8 cellular contexts compared by ENCODE assay signal in the genomic region with DNA sequence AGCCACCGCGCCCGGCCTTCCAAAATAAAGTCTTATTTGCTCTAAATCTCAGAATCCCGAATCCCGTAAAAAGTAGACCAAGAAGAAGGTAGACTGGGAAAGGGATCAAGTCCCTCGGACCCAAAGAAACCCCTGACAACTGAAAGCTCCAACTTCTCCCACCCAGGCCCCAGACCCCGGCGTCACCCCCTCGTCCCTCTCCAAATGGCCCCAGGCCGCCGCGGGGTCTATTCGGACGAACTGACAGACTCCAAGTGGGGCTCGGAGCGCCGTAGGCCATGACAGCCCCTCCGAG. TPM values are rescaled to one million over a fixed set of nuclear protein-coding genes. Genes with fewer than 3 reads are reported as not detected.
DNase-seq lines count a peak whose midpoint lies in the region; ATAC-seq, FAIRE-seq and TF ChIP-seq lines count a peak whose summit lies in the region.

No MANE protein-coding gene starts in this region.

- H3K4me1 ChIP-seq in SJSA1 (replicated peaks): peaks cover 23% of the 10 kb centered on the region
- H3K4me1 ChIP-seq in sigmoid colon: peaks cover 0 to 51% (median 40%) of the 10 kb centered on the region in 4 donors

- ATAC-seq in GM21423 (IDR thresholded peaks at IDR 0.05; ENCODE audit: unreplicated experiment): no peak

- H3K9me3 ChIP-seq in SJSA1 (replicated peaks) (no peaks in the 10 kb centered on the region), sigmoid colon (no peaks in the 10 kb centered on the region)

- no peak for FAIRE-seq in D721Med (lab: Jason Lieb, UNC)

- peak overlapping the region; percentile 83 for H3K4me3 ChIP-seq in GM12875 (ENCODE audit: low read depth, low read length)
- peak overlapping the region; percentile 80 for H3K4me3 ChIP-seq in SJSA1
- H3K4me3 ChIP-seq in fibroblast of mammary gland (ENCODE audit: control insufficient read depth, low read depth, low read length): peak overlapping the region; percentile 94
- H3K4me3 ChIP-seq in sigmoid colon: peak overlapping the region; percentile 69 to 90 (median 82)

- 0% methylated on average over 18 of the region's 18 CpGs for WGBS in sigmoid colon, 2 donors

- intact Hi-C loops in sigmoid colon (cut with DNase I): no loop called here

- TF ChIP-seq EP300 in sigmoid colon (IDR thresholded peaks at IDR 0.05): no peak

- TF ChIP-seq CTCF in GM12875 (IDR thresholded peaks at IDR 0.05; ENCODE audit: borderline replicate concordance, insufficient read depth, low read depth, low read length) (no peak), fibroblast of mammary gland (conservative IDR thresholded peaks at IDR 0.05; ENCODE audit: control insufficient read depth, insufficient read depth, low read depth, low read length) (no peak), sigmoid colon (IDR thresholded peaks at IDR 0.05) (no peak), D721Med (IDR thresholded peaks at IDR 0.05; ENCODE audit: insufficient read depth, missing control alignments) (no peak)

- H3K36me3 ChIP-seq in SJSA1 (peaks cover 47% of the 10 kb centered on the region), sigmoid colon (no peaks in the 10 kb centered on the region)

- DNase-seq in SJSA1 (ENCODE audit: low read depth in 1 of 2, low spot score in 2 of 2) (peak in 1 of 2 experiments; percentile 69), fibroblast of mammary gland (ENCODE audit: low read depth) (no peak), sigmoid colon (no peak), COLO829 (ENCODE audit: low spot score) (no peak), D721Med (ENCODE audit: insufficient read length, low spot score) (no peak), NCI-H524 treated with DMSO at 0.1 percent for 48 hours (lab: John Stamatoyannopoulos, UW) (no peak)

- H3K27me3 ChIP-seq in SJSA1 (replicated peaks) (no peaks in the 10 kb centered on the region), sigmoid colon (no peaks in the 10 kb centered on the region)

- peak overlapping the region; percentile 95 for H3K27ac ChIP-seq in SJSA1
- peak overlapping the region; percentile 89 to 94 (median 90) for H3K27ac ChIP-seq in sigmoid colon

- no peak for TF ChIP-seq POLR2A in sigmoid colon (IDR thresholded peaks at IDR 0.05)

RNA-seq across cellular contexts. Expression of gene DDX39A, which starts 0.5 kb away (rescaled TPM):
- 222 and 278 TPM in 2 replicates for total RNA-seq in SJSA1 (2014; rRNA removed; shearing (Covaris generic))
- 10 to 100 TPM; 37.8 to 43.8 (median 42.0) TPM for total RNA-seq in sigmoid colon
- 100 to 1,000 TPM in 1 of 3 donors, 10 to 100 TPM in 2; 40.2 to 161 (median 45.3) TPM for polyA plus RNA-seq in sigmoid colon

RNA-seq across cellular contexts. Expression of gene PKN1, which starts 14.4 kb away (rescaled TPM):
- total RNA-seq in SJSA1 (2014; rRNA removed; shearing (Covaris generic)): 75.2 and 79.7 TPM in 2 replicates
- total RNA-seq in sigmoid colon: 100 to 1,000 TPM in 1 of 4 donors, 10 to 100 TPM in 3; 79.2 to 126 (median 84.6) TPM
- polyA plus RNA-seq in sigmoid colon: 10 to 100 TPM; 20.8 to 54.8 (median 28.2) TPM

RNA-seq across cellular contexts. Expression of gene ADGRE5, which starts 37.4 kb away (rescaled TPM):
- total RNA-seq in SJSA1 (2014; rRNA removed; shearing (Covaris generic)): 25.6 and 46.7 TPM in 2 replicates
- total RNA-seq in sigmoid colon: 10 to 100 TPM; 23.7 to 63.1 (median 34.1) TPM
- 100 to 1,000 TPM in 1 of 3 donors, 10 to 100 TPM in 2; 12.0 to 111 (median 29.8) TPM for polyA plus RNA-seq in sigmoid colon

RNA-seq across cellular contexts. Expression of gene PTGER1, which starts 56.5 kb away (rescaled TPM):
- not detected in 2 replicates for total RNA-seq in SJSA1 (2014; rRNA removed; shearing (Covaris generic))
- total RNA-seq in sigmoid colon: under 1 TPM in 2 of 4 donors, not detected in 2; 0.54 to 0.71 TPM
- polyA plus RNA-seq in sigmoid colon: under 1 TPM in 1 of 3 donors, not detected in 2; 0.67 TPM
